11 cellular contexts compared by ENCODE assay signal in genomic region chr1:58805716-58806571, GRCh38. TPM values are rescaled to one million over a fixed set of nuclear protein-coding genes. Genes with fewer than 3 reads are reported as not detected.
DNase-seq lines count a peak whose midpoint lies in the region; ATAC-seq lines count a peak whose summit lies in the region.
"Had no signal": no experiment of that assay in that cellular context is flagged by ENCODE, and none has a peak within 500 bp of the region (broad histone marks: within the 10 kb centered on the region; RNA-seq: fewer than 3 reads in every experiment).

No MANE protein-coding gene starts in this region.

- H3K9me3 Mint-ChIP-seq in immature natural killer cell: no peaks in the 10 kb centered on the region

- ATAC-seq in GM18907 (IDR thresholded peaks at IDR 0.05; ENCODE audit: unreplicated experiment): peak; percentile 57
- ATAC-seq in GM21717 (IDR thresholded peaks at IDR 0.05; ENCODE audit: unreplicated experiment): peak; percentile 53
- ATAC-seq in HG03378 (IDR thresholded peaks at IDR 0.05; ENCODE audit: unreplicated experiment): peak; percentile 52
- ATAC-seq in left colon: peak; percentile 77
- ATAC-seq: upper lobe of right lung had no signal

- H3K27ac Mint-ChIP-seq in immature natural killer cell: no peak overlapping the region

- intact Hi-C loops in left colon (cut with DNase I, micrococcal nuclease): no loop called here

- H3K36me3 Mint-ChIP-seq in immature natural killer cell: peaks cover 15 to 30% (median 19%) of the 10 kb centered on the region in 3 donors

- H3K27me3 Mint-ChIP-seq in immature natural killer cell (ENCODE audit: low read depth in 3 of 3): no peaks in the 10 kb centered on the region

- no peak overlapping the region for H3K4me3 Mint-ChIP-seq in immature natural killer cell

- H3K4me1 Mint-ChIP-seq in immature natural killer cell: no peaks in the 10 kb centered on the region

- DNase-seq in left colon (peak in 1 of 2 donors; percentile 20), immature natural killer cell (no peak), NCI-H187 treated with DMSO at 0.1 percent for 48 hours (lab: John Stamatoyannopoulos, UW) (no peak), kidney tubule cell (ENCODE audit: low spot score) (no peak)
- DNase-seq: activated CD4-positive, CD25-positive, alpha-beta regulatory T cell treated with anti-CD3 and anti-CD28 coated beads, Interleukin-2, amount 50 U/mL, for 72 hours; EL; stimulated activated CD4-positive, alpha-beta T cell treated with anti-CD3 and anti-CD28 coated beads, Interleukin-15, amount 100 ng/mL, for 24 hours; upper lobe of right lung had no signal

RNA-seq across cellular contexts. Expression of gene JUN, which starts 22.1 kb away (rescaled TPM):
- total RNA-seq in left colon: 100 to 1,000 TPM; 184 to 199 TPM
- polyA plus RNA-seq in immature natural killer cell: 10 to 100 TPM; 18.7 to 58.4 (median 18.9) TPM
